In the genomic region with DNA sequence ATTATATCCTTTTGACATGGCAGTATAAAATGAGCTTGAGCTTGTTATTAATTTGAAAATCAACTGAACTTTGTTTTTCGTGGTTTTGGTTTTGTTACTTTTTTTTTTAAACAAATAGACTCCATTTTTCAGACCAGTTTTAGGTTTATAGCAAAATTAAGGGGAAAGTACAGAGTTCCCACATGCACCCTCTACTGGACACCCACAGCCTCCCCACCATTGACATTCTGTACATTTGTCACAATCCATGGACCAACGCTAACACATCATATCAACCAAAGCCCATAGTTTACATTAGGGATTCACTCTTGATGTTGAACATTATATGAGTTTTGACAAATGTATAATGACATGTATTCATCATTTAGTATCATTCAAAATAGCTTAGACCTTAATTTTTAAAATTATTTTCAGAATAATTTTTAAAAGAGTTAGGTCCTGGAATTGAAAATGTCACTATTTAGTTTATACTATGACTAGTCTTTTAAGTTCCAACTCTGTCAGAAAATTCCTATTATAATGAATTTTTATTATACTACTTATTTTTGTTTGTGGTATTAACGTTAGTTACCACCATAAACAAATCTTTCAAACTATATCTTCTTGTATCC, we compare ENCODE assay signal across 8 cellular contexts. TPM values are rescaled to one million over a fixed set of nuclear protein-coding genes. Genes with fewer than 3 reads are reported as not detected.
DNase-seq lines count a peak whose midpoint lies in the region; ATAC-seq and TF ChIP-seq lines count a peak whose summit lies in the region.

No MANE protein-coding gene starts in this region.

- H3K36me3 Mint-ChIP-seq in nephron progenitor cell (ENCODE audit: low read depth), result no peaks in the 10 kb centered on the region
- H3K36me3 Mint-ChIP-seq in mesothelial cell of epicardium, result no peaks in the 10 kb centered on the region

- no peak overlapping the region for H3K4me3 ChIP-seq in brain microvascular endothelial cell (ENCODE audit: low read depth, low read length)

- H3K9me3 Mint-ChIP-seq in nephron progenitor cell, result no peaks in the 10 kb centered on the region
- no peaks in the 10 kb centered on the region for H3K9me3 Mint-ChIP-seq in mesothelial cell of epicardium

- in situ Hi-C loops in KBM-7 (cut with MboI; ENCODE audit: low pct_unique_long_range_greater_than_20kb, low sequenced_read_pairs) (no loop called here), brain microvascular endothelial cell (cut with HindIII; ENCODE audit: low pct_ligation_motif_present, low sequenced_read_pairs) (no loop called here)

- no peaks in the 10 kb centered on the region for H3K4me1 Mint-ChIP-seq in nephron progenitor cell
- H3K4me1 Mint-ChIP-seq in mesothelial cell of epicardium, result peaks cover 6% of the 10 kb centered on the region

- H3K27ac Mint-ChIP-seq in nephron progenitor cell (no peak overlapping the region), mesothelial cell of epicardium (no peak overlapping the region)

- H3K4me3 Mint-ChIP-seq in nephron progenitor cell, result no peak overlapping the region
- no peak overlapping the region for H3K4me3 Mint-ChIP-seq in mesothelial cell of epicardium

- no peak for ATAC-seq in HG03439 (IDR thresholded peaks at IDR 0.05; ENCODE audit: unreplicated experiment)

- H3K27ac ChIP-seq in brain microvascular endothelial cell, result no peak overlapping the region

- TF ChIP-seq CTCF in brain microvascular endothelial cell (IDR thresholded peaks at IDR 0.05; ENCODE audit: low read depth, low read length, missing control alignments) (peak; percentile 78), nephron progenitor cell (IDR thresholded peaks at IDR 0.05) (peak; percentile 30), mesothelial cell of epicardium (IDR thresholded peaks at IDR 0.05; ENCODE audit: unreplicated experiment) (no peak)

- H3K36me3 ChIP-seq in brain microvascular endothelial cell (replicated peaks), result no peaks in the 10 kb centered on the region

- DNase-seq in GM03348 (ENCODE audit: low spot score), result peak; percentile 22
- peak; percentile 38 for DNase-seq in KBM-7
- peak; percentile 6 for DNase-seq in brain microvascular endothelial cell
- DNase-seq in nephron progenitor cell, result no peak
- DNase-seq in NCI-H1092 treated with DMSO at 0.1 percent for 48 hours (lab: John Stamatoyannopoulos, UW), result no peak
- DNase-seq in mesenteric fat pad (ENCODE audit: low spot score), result no peak
- DNase-seq in mesothelial cell of epicardium (ENCODE audit: low spot score in 2 of 2, unreplicated experiment in 2 of 2), result no peak

- no peaks in the 10 kb centered on the region for H3K27me3 ChIP-seq in brain microvascular endothelial cell (replicated peaks)

- H3K27me3 Mint-ChIP-seq in nephron progenitor cell (ENCODE audit: low read depth, poor library complexity) (peaks cover 3% of the 10 kb centered on the region), mesothelial cell of epicardium (ENCODE audit: low read depth) (no peaks in the 10 kb centered on the region)

RNA-seq across cellular contexts. Expression of a gene that starts 35.3 kb away (rescaled TPM):
- 8.5 TPM for total RNA-seq in mesenteric fat pad
- total RNA-seq in mesothelial cell of epicardium, result 15.7 to 16.7 TPM (median 16.1 TPM) in 3 replicates

Comparison
In these comparisons a context has a peak if more than half of its experiments do, and no peak if none do; other contexts are left out.
1. DNase-seq: peak in GM03348 (single experiment), KBM-7 (single experiment) and brain microvascular endothelial cell (single experiment); none in nephron progenitor cell (single experiment), NCI-H1092 treated with DMSO at 0.1 percent for 48 hours (single experiment), mesenteric fat pad (single experiment) and mesothelial cell of epicardium (0 of 2).